In genomic region chr6:15758631-15759215, GRCh38 we compare ENCODE assay signal across 35 cellular contexts.
"Had no signal": no experiment of that assay in that cellular context is flagged by ENCODE, and none has a peak within 500 bp of the region (broad histone marks: within the 10 kb centered on the region; RNA-seq: fewer than 3 reads in every experiment).

No MANE protein-coding gene starts in this region.

- H3K27ac Mint-ChIP-seq: activated B cell treated with CpG ODN at 0.5 μM for 24 hours; activated CD4-positive, alpha-beta memory T cell treated with anti-CD3 and anti-CD28 coated beads for 36 hours; activated CD4-positive, alpha-beta T cell treated with anti-CD3 and anti-CD28 coated beads, Interleukin-2, amount 10 ng/mL, durations not matched to agents 24 days and 14 days; activated CD8-positive, alpha-beta T cell treated with anti-CD3 and anti-CD28 coated beads for 36 hours; activated naive CD4-positive, alpha-beta T cell treated with anti-CD3 and anti-CD28 coated beads for 36 hours; activated naive CD4-positive, alpha-beta T cell treated with anti-CD3 and anti-CD28 coated beads, Interleukin-2, amount 50 U/mL, for 72 hours; activated naive CD8-positive, alpha-beta T cell treated with anti-CD3 and anti-CD28 coated beads for 36 hours; activated T-cell treated with anti-CD3 and anti-CD28 coated beads, Interleukin-2, amount 50 U/mL, for 72 hours; activated T-helper 1 cell treated with anti-CD3 and anti-CD28 coated beads, Interleukin-12 subunit alpha, Interleukin-12 subunit beta, Interleukin-2, Interleukin-4 antibody, amounts not matched to agents 30 ng/mL and 10 ng/mL and 1 ng/mL, durations not matched to agents 14 hours and 24 hours and 36 hours; activated T-helper 17 cell treated with anti-CD3 and anti-CD28 coated beads, Interleukin-2, amount 50 U/mL, for 72 hours; T-helper 1 cell treated with Interleukin-12 subunit alpha and Interleukin-12 subunit beta and Interleukin-4 antibody, amounts not matched to agents 30 μg/mL and 1 μg/mL, for 36 hours; T-helper 2 cell treated with Interferon-gamma antibody and Interleukin-4, amounts not matched to agents 5 μg/mL and 100 μg/mL, for 36 hours had no signal

- H3K27me3 Mint-ChIP-seq: activated B cell treated with CpG ODN at 0.5 μM for 24 hours; activated CD4-positive, alpha-beta memory T cell treated with anti-CD3 and anti-CD28 coated beads for 36 hours; activated CD4-positive, alpha-beta T cell treated with anti-CD3 and anti-CD28 coated beads, Interleukin-2, amount 10 ng/mL, durations not matched to agents 24 days and 14 days; activated CD8-positive, alpha-beta T cell treated with anti-CD3 and anti-CD28 coated beads for 36 hours had no signal

- H3K9me3 Mint-ChIP-seq: activated B cell treated with CpG ODN at 0.5 μM for 24 hours; activated CD4-positive, alpha-beta memory T cell treated with anti-CD3 and anti-CD28 coated beads for 36 hours; activated CD8-positive, alpha-beta T cell treated with anti-CD3 and anti-CD28 coated beads for 36 hours; activated naive CD8-positive, alpha-beta T cell treated with anti-CD3 and anti-CD28 coated beads for 36 hours; activated T-cell treated with anti-CD3 and anti-CD28 coated beads, Interleukin-2, amount 50 U/mL, for 4 hours; activated T-cell treated with anti-CD3 and anti-CD28 coated beads, Interleukin-2, amount 50 U/mL, for 72 hours; activated T-helper 1 cell treated with anti-CD3 and anti-CD28 coated beads, Interleukin-12 subunit alpha, Interleukin-12 subunit beta, Interleukin-2, Interleukin-4 antibody, amounts not matched to agents 30 ng/mL and 10 ng/mL and 1 ng/mL, durations not matched to agents 14 hours and 24 hours and 36 hours; activated T-helper 17 cell treated with anti-CD3 and anti-CD28 coated beads, Interleukin-2, amount 50 U/mL, for 72 hours; T-helper 1 cell treated with Interleukin-12 subunit alpha and Interleukin-12 subunit beta and Interleukin-4 antibody, amounts not matched to agents 30 μg/mL and 1 μg/mL, for 36 hours; T-helper 2 cell treated with Interferon-gamma antibody and Interleukin-4, amounts not matched to agents 5 μg/mL and 100 μg/mL, for 36 hours had no signal

- H3K4me1 Mint-ChIP-seq: activated B cell treated with CpG ODN at 0.5 μM for 24 hours; activated naive CD8-positive, alpha-beta T cell treated with anti-CD3 and anti-CD28 coated beads for 36 hours; activated T-helper 17 cell treated with anti-CD3 and anti-CD28 coated beads, Interleukin-2, amount 50 U/mL, for 72 hours had no signal

- H3K4me1 ChIP-seq: breast epithelium had no signal

- H3K9me3 ChIP-seq: adrenal gland, body of pancreas, breast epithelium had no signal

- H3K27ac ChIP-seq: adrenal gland, body of pancreas, brain microvascular endothelial cell, breast epithelium, VCaP had no signal

- H3K27me3 ChIP-seq: adrenal gland, body of pancreas, brain microvascular endothelial cell, breast epithelium had no signal

- H3K4me3 Mint-ChIP-seq: activated B cell treated with CpG ODN at 0.5 μM for 24 hours; activated CD4-positive, alpha-beta memory T cell treated with anti-CD3 and anti-CD28 coated beads for 36 hours; activated CD4-positive, alpha-beta T cell treated with anti-CD3 and anti-CD28 coated beads, Interleukin-2, amount 10 ng/mL, durations not matched to agents 24 days and 14 days; activated CD8-positive, alpha-beta T cell treated with anti-CD3 and anti-CD28 coated beads for 36 hours; activated naive CD4-positive, alpha-beta T cell treated with anti-CD3 and anti-CD28 coated beads for 36 hours; activated naive CD8-positive, alpha-beta T cell treated with anti-CD3 and anti-CD28 coated beads for 36 hours; activated T-cell treated with anti-CD3 and anti-CD28 coated beads, Interleukin-2, amount 50 U/mL, for 4 hours; activated T-cell treated with anti-CD3 and anti-CD28 coated beads, Interleukin-2, amount 50 U/mL, for 72 hours; activated T-helper 1 cell treated with anti-CD3 and anti-CD28 coated beads, Interleukin-12 subunit alpha, Interleukin-12 subunit beta, Interleukin-2, Interleukin-4 antibody, amounts not matched to agents 30 ng/mL and 10 ng/mL and 1 ng/mL, durations not matched to agents 14 hours and 24 hours and 36 hours; activated T-helper 17 cell treated with anti-CD3 and anti-CD28 coated beads, Interleukin-2, amount 50 U/mL, for 72 hours; T-helper 1 cell treated with Interleukin-12 subunit alpha and Interleukin-12 subunit beta and Interleukin-4 antibody, amounts not matched to agents 30 μg/mL and 1 μg/mL, for 36 hours; T-helper 2 cell treated with Interferon-gamma antibody and Interleukin-4, amounts not matched to agents 5 μg/mL and 100 μg/mL, for 36 hours had no signal

- DNase-seq: activated B cell treated with CpG ODN at 0.5 μM for 24 hours; activated CD4-positive, alpha-beta memory T cell treated with anti-CD3 and anti-CD28 coated beads for 36 hours; activated CD4-positive, alpha-beta T cell treated with anti-CD3 and anti-CD28 coated beads for 4 hours; activated CD4-positive, alpha-beta T cell treated with anti-CD3 and anti-CD28 coated beads, Interleukin-2, amount 10 ng/mL, durations not matched to agents 24 days and 14 days; activated CD4-positive, alpha-beta T cell treated with anti-CD3 and anti-CD28 coated beads, Interleukin-2, amount 50 U/mL, for 1 hour; activated CD4-positive, alpha-beta T cell treated with anti-CD3 and anti-CD28 coated beads, Interleukin-2, amount 50 U/mL, for 4 hours; activated CD4-positive, CD25-positive, alpha-beta regulatory T cell treated with anti-CD3 and anti-CD28 coated beads, Interleukin-2, amount 50 U/mL, for 72 hours; activated CD8-positive, alpha-beta memory T cell treated with anti-CD3 and anti-CD28 coated beads, Interleukin-2, amount 50 U/mL, for 4 hours; activated CD8-positive, alpha-beta T cell treated with anti-CD3 and anti-CD28 coated beads for 36 hours; activated effector memory CD4-positive, alpha-beta T cell treated with anti-CD3 and anti-CD28 coated beads, Interleukin-2, amount 50 U/mL, for 16 hours; activated gamma-delta T cell treated with Interleukin-2 at 50 U/mL for 16 hours; activated naive CD4-positive, alpha-beta T cell; activated naive CD4-positive, alpha-beta T cell treated with anti-CD3 and anti-CD28 coated beads for 36 hours; activated naive CD4-positive, alpha-beta T cell treated with anti-CD3 and anti-CD28 coated beads, Interleukin-2, amount 50 U/mL, for 16 hours; activated naive CD8-positive, alpha-beta T cell treated with anti-CD3 and anti-CD28 coated beads for 36 hours; activated T-cell treated with anti-CD3 and anti-CD28 coated beads for 4 hours; activated T-cell treated with anti-CD3 and anti-CD28 coated beads, Interleukin-2, amount 50 U/mL, for 1 hour; activated T-cell treated with anti-CD3 and anti-CD28 coated beads, Interleukin-2, amount 50 U/mL, for 4 hours; activated T-cell treated with anti-CD3 and anti-CD28 coated beads, Interleukin-2, amount 50 U/mL, for 72 hours; adrenal gland; amniotic stem cell; aorta; body of pancreas; brain microvascular endothelial cell; central memory CD4-positive, alpha-beta T cell; T-helper 1 cell; T-helper 2 cell; T-helper 9 cell had no signal

- H3K36me3 Mint-ChIP-seq: activated CD4-positive, alpha-beta memory T cell treated with anti-CD3 and anti-CD28 coated beads for 36 hours; activated naive CD4-positive, alpha-beta T cell treated with anti-CD3 and anti-CD28 coated beads, Interleukin-2, amount 50 U/mL, for 72 hours; activated naive CD8-positive, alpha-beta T cell treated with anti-CD3 and anti-CD28 coated beads for 36 hours had no signal

- H3K4me3 ChIP-seq: adrenal gland, body of pancreas, breast epithelium had no signal

- H3K36me3 ChIP-seq: adrenal gland, brain microvascular endothelial cell, breast epithelium had no signal
